In genomic region chr11:3855808-3856491, GRCh38 we compare ENCODE assay signal across 8 cellular contexts. TPM values are rescaled to one million over a fixed set of nuclear protein-coding genes. Genes with fewer than 3 reads are reported as not detected.
DNase-seq lines count a peak whose midpoint lies in the region; ATAC-seq, FAIRE-seq and TF ChIP-seq lines count a peak whose summit lies in the region.

No MANE protein-coding gene starts in this region.

- no peak for FAIRE-seq in small intestine (lab: Jason Lieb, UNC)

- CTCF ChIA-PET in AG04449 (lab: Yijun Ruan, JAX) = interaction anchor here (0.7 to 27.1 kb wide), 27 partner anchors 12 to 243 kb away, joined by 3 to 1868 read pairs (median 13); partner anchors contain the start of genes PGAP2 and RHOG

- no peaks in the 10 kb centered on the region for H3K4me1 ChIP-seq in RWPE2 (ENCODE audit: insufficient read depth, poor library complexity, severe bottlenecking)
- H3K4me1 ChIP-seq in small intestine (ENCODE audit: control insufficient read depth in 2 of 2, insufficient read depth in 1 of 2, low read depth in 1 of 2, low read length in 1 of 2) = peaks cover 16 to 30% of the 10 kb centered on the region in 2 donors

- TF ChIP-seq CTCF in AG04449 (IDR thresholded peaks at IDR 0.05; ENCODE audit: insufficient read depth, low read length, missing control alignments) (no peak), RWPE2 (IDR thresholded peaks at IDR 0.05; ENCODE audit: poor library complexity, severe bottlenecking) (no peak), brain (conservative IDR thresholded peaks at IDR 0.05) (no peak)

- peak overlapping the region; percentile 60 to 93 (median 90) for H3K27ac Mint-ChIP-seq in brain

- H3K4me3 Mint-ChIP-seq in brain = peak overlapping the region; percentile 90 to 96 (median 94)

- no peak for DNase-seq in AG04449 (ENCODE audit: low read depth, low spot score)
- peak; percentile 64 for DNase-seq in RWPE2 (ENCODE audit: low spot score)
- DNase-seq in small intestine = peak; percentile 59
- DNase-seq in DMS153 treated with DMSO at 0.1 percent for 48 hours (lab: John Stamatoyannopoulos, UW; ENCODE audit: unreplicated experiment) = no peak

- H3K36me3 Mint-ChIP-seq in brain = peaks cover 3% of the 10 kb centered on the region

- H3K27me3 ChIP-seq in RWPE2 (ENCODE audit: insufficient read depth, poor library complexity, severe bottlenecking) (no peaks in the 10 kb centered on the region), small intestine (ENCODE audit: control insufficient read depth in 2 of 2, insufficient read depth in 2 of 2, low read length in 2 of 2) (no peaks in the 10 kb centered on the region)

- peak; percentile 20 for ATAC-seq in GM18867 (IDR thresholded peaks at IDR 0.05; ENCODE audit: unreplicated experiment)
- ATAC-seq in HG03108 (IDR thresholded peaks at IDR 0.05; ENCODE audit: unreplicated experiment) = peak; percentile 15
- ATAC-seq in RWPE2 (ENCODE audit: low read depth) = peak; percentile 47

- no peaks in the 10 kb centered on the region for H3K9me3 ChIP-seq in RWPE2 (ENCODE audit: severe bottlenecking)
- H3K9me3 ChIP-seq in iPS-18c (ENCODE audit: control insufficient read depth, insufficient read depth, low read length) = no peaks in the 10 kb centered on the region
- H3K9me3 ChIP-seq in small intestine (ENCODE audit: control insufficient read depth, low read depth) = no peaks in the 10 kb centered on the region

- H3K27me3 Mint-ChIP-seq in brain = peaks cover 9% of the 10 kb centered on the region

- H3K4me1 Mint-ChIP-seq in brain = peaks cover 60% of the 10 kb centered on the region

- H3K4me3 ChIP-seq in AG04449 (ENCODE audit: low read depth, low read length) (peak overlapping the region; percentile 85), RWPE2 (ENCODE audit: severe bottlenecking) (peak overlapping the region; percentile 75), iPS-18c (ENCODE audit: insufficient read depth, low read depth, low read length) (peak overlapping the region; percentile 81), small intestine (ENCODE audit: low read depth in 1 of 2, low read length in 2 of 2) (peak overlapping the region; percentile 58 to 80)

- no peaks in the 10 kb centered on the region for H3K36me3 ChIP-seq in RWPE2 (ENCODE audit: low read depth)
- H3K36me3 ChIP-seq in small intestine (ENCODE audit: control insufficient read depth in 2 of 2, insufficient read depth in 2 of 2, low read length in 2 of 2) = no peaks in the 10 kb centered on the region

- peak overlapping the region; percentile 61 for H3K27ac ChIP-seq in RWPE2 (ENCODE audit: poor library complexity, severe bottlenecking)
- peak overlapping the region; percentile 24 to 89 for H3K27ac ChIP-seq in small intestine (ENCODE audit: low read depth in 1 of 2, low read length in 1 of 2)

- H3K9me3 Mint-ChIP-seq in brain = no peaks in the 10 kb centered on the region

- WGBS in small intestine, 3 donors = 1 to 2% (median 2%) methylated on average over 33 to 40 of the region's 40 CpGs

- POLR2A ChIA-PET in AG04449 (lab: Yijun Ruan, JAX) = interaction anchor here (0.6 to 2.6 kb wide), 7 partner anchors 15 to 217 kb away, joined by 3 to 18 read pairs (median 4); partner anchors contain the start of genes PGAP2 and RHOG

RNA-seq across cellular contexts. Expression of gene STIM1, which starts 0.5 kb away (rescaled TPM):
- polyA plus RNA-seq in brain (ENCODE audit: insufficient read depth, low read depth, low replicate concordance) (34.4 TPM), small intestine (10 to 100 TPM in 1 of 3 donors, 1 to 10 TPM in 2; 5.6 to 27.9 (median 7.3) TPM)

RNA-seq across cellular contexts. Expression of gene RHOG, which starts 15.2 kb away (rescaled TPM):
- polyA plus RNA-seq in brain (ENCODE audit: insufficient read depth, low read depth, low replicate concordance) (84.3 TPM), small intestine (100 to 1,000 TPM in 1 of 3 donors, 10 to 100 TPM in 2; 62.1 to 114 (median 86.6) TPM)

RNA-seq across cellular contexts. Expression of gene PGAP2, which starts 47.6 kb away (rescaled TPM):
- polyA plus RNA-seq in brain (ENCODE audit: insufficient read depth, low read depth, low replicate concordance) (16.0 TPM), small intestine (10 to 100 TPM; 18.9 to 26.2 (median 22.1) TPM)

RNA-seq across cellular contexts. Expression of gene NUP98, which starts 58.6 kb away (rescaled TPM):
- polyA plus RNA-seq in brain (ENCODE audit: insufficient read depth, low read depth, low replicate concordance) = 28.6 TPM
- polyA plus RNA-seq in small intestine = 10 to 100 TPM; 14.1 to 30.0 (median 18.8) TPM

Comparison
In these comparisons a context has a peak if more than half of its experiments do, and no peak if none do; other contexts are left out.
1. DNase-seq: peak in RWPE2 (single experiment) and small intestine (single experiment); none in AG04449 (single experiment) and DMS153 treated with DMSO at 0.1 percent for 48 hours (single experiment).
2. Peak in every context shown above with its lines, with median percentiles within 50 percentile points of each other: H3K4me3 ChIP-seq and ATAC-seq.